Comparison of ENCODE assay signal across 9 cellular contexts in the genomic region with DNA sequence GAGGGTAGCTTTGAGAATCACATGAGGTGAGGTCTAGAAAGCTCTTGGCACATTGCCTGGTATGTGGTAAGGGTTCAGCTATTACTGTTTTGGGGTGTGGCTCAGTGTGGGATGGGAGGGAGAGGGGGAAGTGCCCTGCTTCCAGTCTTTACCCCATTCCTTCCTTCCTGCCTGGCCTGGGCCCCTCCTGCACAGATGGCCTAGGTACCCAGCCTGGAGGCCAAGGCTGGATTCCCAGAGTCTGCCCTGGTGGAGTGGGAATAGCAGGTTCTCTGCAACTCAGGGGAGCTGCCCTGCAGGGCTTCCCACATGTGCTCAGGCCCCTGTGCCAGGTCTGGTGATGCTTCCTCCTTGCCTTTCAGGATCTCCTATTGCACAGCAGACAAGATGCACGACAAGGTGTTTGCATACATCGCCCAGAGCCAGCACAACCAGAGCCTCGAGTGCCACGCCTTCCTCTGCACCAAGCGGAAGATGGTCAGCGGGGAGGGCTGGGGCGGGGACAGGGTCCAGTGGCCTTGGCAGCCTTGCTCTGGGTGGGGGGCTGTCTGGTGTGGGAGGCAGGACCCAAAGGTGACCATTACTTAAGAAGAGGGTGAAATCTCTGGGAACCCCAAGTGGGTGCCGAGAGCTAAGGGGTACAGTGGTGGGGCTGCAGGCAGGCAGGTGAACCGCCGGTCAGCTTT. TPM values are rescaled to one million over a fixed set of nuclear protein-coding genes. Genes with fewer than 3 reads are reported as not detected.
A peak's percentile ranks its signal among the peaks of the same experiment; 100 is the strongest.
DNase-seq lines count a peak whose midpoint lies in the region; ATAC-seq and TF ChIP-seq lines count a peak whose summit lies in the region.
"Had no signal": no experiment of that assay in that cellular context is flagged by ENCODE, and none has a peak within 500 bp of the region (broad histone marks: within the 10 kb centered on the region; RNA-seq: fewer than 3 reads in every experiment).

No MANE protein-coding gene starts in this region.

- no peak overlapping the region for H3K4me3 ChIP-seq in DND-41 (ENCODE audit: low read depth in 1 of 2, low read length in 2 of 2)

- H3K27ac ChIP-seq in DND-41 (ENCODE audit: low read length), result no peak overlapping the region

- H3K4me1 ChIP-seq in DND-41 (ENCODE audit: insufficient read depth, low read length), result no peaks in the 10 kb centered on the region

- H3K79me2 ChIP-seq in DND-41 (ENCODE audit: insufficient read depth, low read length), result no peaks in the 10 kb centered on the region

- H3K4me2 ChIP-seq in DND-41 (ENCODE audit: insufficient read depth, low read length), result no peak overlapping the region

- H3K4me1 Mint-ChIP-seq in activated naive CD8-positive, alpha-beta T cell treated with anti-CD3 and anti-CD28 coated beads for 36 hours, result peaks cover 85% of the 10 kb centered on the region

- no peaks in the 10 kb centered on the region for H3K36me3 ChIP-seq in DND-41 (ENCODE audit: insufficient read depth, low read length)

- H3K27ac Mint-ChIP-seq in activated naive CD8-positive, alpha-beta T cell treated with anti-CD3 and anti-CD28 coated beads for 36 hours, result peak overlapping the region; percentile 61
- H3K27ac Mint-ChIP-seq: stimulated activated naive CD8-positive, alpha-beta T cell treated with anti-CD3 and anti-CD28 coated beads, Interleukin-15, Interleukin-2, amounts not matched to agents 100 ng/mL and 50 ng/mL, for 24 hours had no signal

- no peak overlapping the region for H3K4me3 Mint-ChIP-seq in activated naive CD8-positive, alpha-beta T cell treated with anti-CD3 and anti-CD28 coated beads for 36 hours
- H3K4me3 Mint-ChIP-seq: stimulated activated naive CD8-positive, alpha-beta T cell treated with anti-CD3 and anti-CD28 coated beads, Interleukin-15, Interleukin-2, amounts not matched to agents 100 ng/mL and 50 ng/mL, for 24 hours had no signal

- H3K27me3 ChIP-seq in DND-41 (ENCODE audit: insufficient read depth, low read length, poor library complexity), result no peaks in the 10 kb centered on the region

- no peak overlapping the region for H2AFZ ChIP-seq in DND-41 (ENCODE audit: low read depth, low read length)

- peaks cover 11% of the 10 kb centered on the region for H3K36me3 Mint-ChIP-seq in activated naive CD8-positive, alpha-beta T cell treated with anti-CD3 and anti-CD28 coated beads for 36 hours

- peaks cover 2% of the 10 kb centered on the region for H3K9me3 Mint-ChIP-seq in activated naive CD8-positive, alpha-beta T cell treated with anti-CD3 and anti-CD28 coated beads for 36 hours
- H3K9me3 Mint-ChIP-seq: stimulated activated naive CD8-positive, alpha-beta T cell treated with anti-CD3 and anti-CD28 coated beads, Interleukin-15, Interleukin-2, amounts not matched to agents 100 ng/mL and 50 ng/mL, for 24 hours had no signal

- DNase-seq in DND-41 (peak; percentile 26), KG1 (lab: John Stamatoyannopoulos, UW) (peak; percentile 8), mucosa of gallbladder (ENCODE audit: low spot score) (peak; percentile 38), NCI-H187 (lab: John Stamatoyannopoulos, UW) (no peak)
- peak; percentile 35 for DNase-seq in activated naive CD8-positive, alpha-beta T cell treated with anti-CD3 and anti-CD28 coated beads for 36 hours

- no peak for TF ChIP-seq CTCF in DND-41 (IDR thresholded peaks at IDR 0.05; ENCODE audit: borderline replicate concordance, extremely low read depth, low read length, poor library complexity, severe bottlenecking)

- no peaks in the 10 kb centered on the region for H3K9me3 ChIP-seq in DND-41 (ENCODE audit: insufficient read depth, low read length, severe bottlenecking)

- H3K9ac ChIP-seq in DND-41 (ENCODE audit: low read depth, low read length), result no peak overlapping the region

- 0 out of 2 replicates have a peak, but pooled peaks cover 4% of the 10 kb centered on the region for H4K20me1 ChIP-seq in DND-41 (ENCODE audit: insufficient read depth, low read length)

- H3K27me3 Mint-ChIP-seq in activated naive CD8-positive, alpha-beta T cell treated with anti-CD3 and anti-CD28 coated beads for 36 hours, result no peaks in the 10 kb centered on the region
- H3K27me3 Mint-ChIP-seq: stimulated activated naive CD8-positive, alpha-beta T cell treated with anti-CD3 and anti-CD28 coated beads, Interleukin-15, Interleukin-2, amounts not matched to agents 100 ng/mL and 50 ng/mL, for 24 hours had no signal

- ATAC-seq in DND-41 (ENCODE audit: insufficient read depth, low read depth), result peak; percentile 48; the same call in 2 of the 3 replicates
- ATAC-seq in HG03108 (IDR thresholded peaks at IDR 0.05; ENCODE audit: unreplicated experiment), result no peak
- no peak for ATAC-seq in GM19397 (IDR thresholded peaks at IDR 0.05; ENCODE audit: unreplicated experiment)
- ATAC-seq in GM18498 (IDR thresholded peaks at IDR 0.05; ENCODE audit: unreplicated experiment), result no peak

RNA-seq across cellular contexts. Expression of gene LDLRAP1, which starts 13.5 kb away (rescaled TPM):
- total RNA-seq in activated naive CD8-positive, alpha-beta T cell treated with anti-CD3 and anti-CD28 coated beads for 36 hours, result 10 to 100 TPM; 14.3 to 17.4 TPM
- 22.8 TPM for total RNA-seq in mucosa of gallbladder

RNA-seq across cellular contexts. Expression of gene MAN1C1, which starts 59.7 kb away (rescaled TPM):
- total RNA-seq in activated naive CD8-positive, alpha-beta T cell treated with anti-CD3 and anti-CD28 coated beads for 36 hours, result 1 to 10 TPM; 5.1 to 5.3 TPM
- 18.4 TPM for total RNA-seq in mucosa of gallbladder

Comparison
In these comparisons a context has a peak if more than half of its experiments do, and no peak if none do; other contexts are left out.
1. DNase-seq: peak in DND-41 (single experiment), KG1 (single experiment), activated naive CD8-positive, alpha-beta T cell treated with anti-CD3 and anti-CD28 coated beads for 36 hours (single experiment) and mucosa of gallbladder (single experiment); none in NCI-H187 (0 of 2).